Comparison of ENCODE assay signal across 28 cellular contexts in the genomic region with DNA sequence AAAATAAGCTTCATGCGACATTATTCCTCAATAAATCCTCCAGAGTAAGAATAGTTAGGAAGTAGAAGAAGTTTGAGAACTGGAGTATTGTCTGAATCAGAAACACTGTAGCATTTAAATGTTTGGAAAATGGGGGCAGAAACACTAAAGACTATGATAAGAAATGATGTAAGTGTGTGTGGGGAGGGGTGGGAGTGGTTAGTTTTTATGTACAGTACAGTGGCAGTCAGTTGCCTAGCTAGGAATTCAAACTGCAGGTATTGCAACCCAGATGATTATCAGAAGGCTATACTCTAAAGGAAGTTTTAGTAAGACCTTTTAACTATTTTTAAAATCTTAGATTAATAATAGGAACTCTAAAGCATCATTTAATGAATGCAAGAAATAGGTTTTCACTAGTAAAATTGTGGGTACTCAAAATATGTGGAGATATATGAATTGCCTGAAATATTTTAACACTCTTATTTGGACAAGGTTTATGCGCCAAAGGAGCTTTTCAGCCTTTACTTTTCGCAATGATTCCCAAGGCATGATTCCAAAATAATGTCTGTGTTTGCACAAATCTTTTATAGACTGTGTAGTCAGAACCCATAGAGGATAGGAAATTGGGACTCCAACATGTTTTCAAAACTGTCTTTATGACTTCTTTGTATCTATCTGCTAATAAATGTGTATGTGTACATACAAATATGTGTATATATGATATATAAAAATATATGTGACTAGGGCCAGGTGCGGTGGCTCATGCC. TPM values are rescaled to one million over a fixed set of nuclear protein-coding genes. Genes with fewer than 3 reads are reported as not detected.
"Had no signal": no experiment of that assay in that cellular context is flagged by ENCODE, and none has a peak within 500 bp of the region (broad histone marks: within the 10 kb centered on the region; RNA-seq: fewer than 3 reads in every experiment).

No MANE protein-coding gene starts in this region.

- ATAC-seq: activated naive CD8-positive, alpha-beta T cell treated with anti-CD3 and anti-CD28 coated beads, Interleukin-2, amount 50 U/mL, for 24 hours; activated T-cell treated with anti-CD3 and anti-CD28 coated beads, Interleukin-2, amount 50 U/mL, for 4 hours; body of pancreas; effector memory CD8-positive, alpha-beta T cell; WTC11 had no signal

- H3K36me3 Mint-ChIP-seq: activated naive CD4-positive, alpha-beta T cell treated with anti-CD3 and anti-CD28 coated beads, Interleukin-2, amount 50 U/mL, for 24 hours; activated naive CD8-positive, alpha-beta T cell treated with anti-CD3 and anti-CD28 coated beads for 36 hours; WTC11 had no signal

- H3K4me1 ChIP-seq: adrenal gland, body of pancreas, esophagus squamous epithelium had no signal

- H3K4me1 Mint-ChIP-seq: activated CD4-positive, alpha-beta memory T cell treated with anti-CD3 and anti-CD28 coated beads, Interleukin-2, amount 10 ng/mL, durations not matched to agents 7 days and 5 days; activated CD4-positive, alpha-beta T cell treated with anti-CD3 and anti-CD28 coated beads, Interleukin-2, amount 10 ng/mL, durations not matched to agents 7 days and 5 days; activated naive CD4-positive, alpha-beta T cell treated with anti-CD3 and anti-CD28 coated beads, Interleukin-2, amount 50 U/mL, for 24 hours; activated naive CD8-positive, alpha-beta T cell treated with anti-CD3 and anti-CD28 coated beads for 36 hours; activated naive CD8-positive, alpha-beta T cell treated with anti-CD3 and anti-CD28 coated beads, Interleukin-2, amount 50 U/mL, for 24 hours; WTC11 had no signal

- H3K27ac Mint-ChIP-seq: activated CD4-positive, alpha-beta memory T cell treated with anti-CD3 and anti-CD28 coated beads, Interleukin-2, amount 10 ng/mL, durations not matched to agents 7 days and 5 days; activated CD4-positive, alpha-beta T cell treated with anti-CD3 and anti-CD28 coated beads, Interleukin-2, amount 10 ng/mL, durations not matched to agents 7 days and 5 days; activated naive CD4-positive, alpha-beta T cell treated with anti-CD3 and anti-CD28 coated beads for 36 hours; activated naive CD4-positive, alpha-beta T cell treated with anti-CD3 and anti-CD28 coated beads, Interleukin-2, amount 50 U/mL, for 24 hours; activated naive CD8-positive, alpha-beta T cell treated with anti-CD3 and anti-CD28 coated beads for 36 hours; activated naive CD8-positive, alpha-beta T cell treated with anti-CD3 and anti-CD28 coated beads, Interleukin-2, amount 50 U/mL, for 24 hours; activated T-helper 1 cell treated with anti-CD3 and anti-CD28 coated beads, Interleukin-12 subunit alpha, Interleukin-12 subunit beta, Interleukin-2, Interleukin-4 antibody, amounts not matched to agents 30 ng/mL and 10 ng/mL and 1 ng/mL, durations not matched to agents 14 hours and 24 hours and 36 hours; activated T-helper 2 cell treated with anti-CD3 and anti-CD28 coated beads, Interferon-gamma antibody, Interleukin-2, Interleukin-4, amounts not matched to agents 10 μg/mL and 5 μg/mL and 100 μg/mL, durations not matched to agents 14 hours and 24 hours and 36 hours; effector memory CD8-positive, alpha-beta T cell; WTC11 had no signal

- H3K27me3 ChIP-seq: adrenal gland, body of pancreas, esophagus squamous epithelium had no signal

- H3K4me3 ChIP-seq: adrenal gland, body of pancreas, esophagus squamous epithelium had no signal

- H3K9me3 ChIP-seq: adrenal gland, body of pancreas, esophagus squamous epithelium had no signal

- H3K27ac ChIP-seq: adrenal gland, body of pancreas, epithelial cell of prostate, esophagus squamous epithelium had no signal

- H3K9me3 Mint-ChIP-seq: activated CD4-positive, alpha-beta T cell treated with anti-CD3 and anti-CD28 coated beads, Interleukin-2, amount 10 ng/mL, durations not matched to agents 7 days and 5 days; activated naive CD4-positive, alpha-beta T cell treated with anti-CD3 and anti-CD28 coated beads, Interleukin-2, amount 50 U/mL, for 24 hours; activated naive CD8-positive, alpha-beta T cell treated with anti-CD3 and anti-CD28 coated beads for 36 hours; activated naive CD8-positive, alpha-beta T cell treated with anti-CD3 and anti-CD28 coated beads, Interleukin-2, amount 50 U/mL, for 24 hours; activated T-cell treated with anti-CD3 and anti-CD28 coated beads, Interleukin-2, amount 50 U/mL, for 4 hours; activated T-helper 1 cell treated with anti-CD3 and anti-CD28 coated beads, Interleukin-12 subunit alpha, Interleukin-12 subunit beta, Interleukin-2, Interleukin-4 antibody, amounts not matched to agents 30 ng/mL and 10 ng/mL and 1 ng/mL, durations not matched to agents 14 hours and 24 hours and 36 hours; activated T-helper 2 cell treated with anti-CD3 and anti-CD28 coated beads, Interferon-gamma antibody, Interleukin-2, Interleukin-4, amounts not matched to agents 10 μg/mL and 5 μg/mL and 100 μg/mL, durations not matched to agents 14 hours and 24 hours and 36 hours; effector memory CD8-positive, alpha-beta T cell had no signal

- H3K27me3 Mint-ChIP-seq: activated naive CD4-positive, alpha-beta T cell treated with anti-CD3 and anti-CD28 coated beads, Interleukin-2, amount 50 U/mL, for 24 hours; activated naive CD8-positive, alpha-beta T cell treated with anti-CD3 and anti-CD28 coated beads, Interleukin-2, amount 50 U/mL, for 24 hours; effector memory CD8-positive, alpha-beta T cell had no signal

- H3K36me3 ChIP-seq: adrenal gland, esophagus squamous epithelium had no signal

- DNase-seq: activated CD4-positive, alpha-beta memory T cell treated with anti-CD3 and anti-CD28 coated beads, Interleukin-2, amount 10 ng/mL, durations not matched to agents 7 days and 5 days; activated CD4-positive, alpha-beta T cell treated with anti-CD3 and anti-CD28 coated beads for 1 hour; activated CD4-positive, alpha-beta T cell treated with anti-CD3 and anti-CD28 coated beads for 4 hours; activated CD4-positive, alpha-beta T cell treated with anti-CD3 and anti-CD28 coated beads, Interleukin-2, amount 10 ng/mL, durations not matched to agents 7 days and 5 days; activated CD4-positive, alpha-beta T cell treated with anti-CD3 and anti-CD28 coated beads, Interleukin-2, amount 50 U/mL, for 4 hours; activated effector memory CD4-positive, alpha-beta T cell treated with anti-CD3 and anti-CD28 coated beads, Interleukin-2, amount 50 U/mL, for 16 hours; activated naive CD4-positive, alpha-beta T cell treated with anti-CD3 and anti-CD28 coated beads for 36 hours; activated naive CD8-positive, alpha-beta T cell treated with anti-CD3 and anti-CD28 coated beads for 36 hours; activated naive CD8-positive, alpha-beta T cell treated with anti-CD3 and anti-CD28 coated beads, Interleukin-2, amount 50 U/mL, for 24 hours; activated T-cell treated with anti-CD3 and anti-CD28 coated beads, Interleukin-2, amount 50 U/mL, for 4 hours; adrenal gland; amygdala; aorta; body of pancreas; caudate nucleus; cortex of kidney; dermis blood vessel endothelial cell; effector CD4-positive, alpha-beta T cell; effector memory CD8-positive, alpha-beta T cell; esophagus squamous epithelium; head of caudate nucleus; hippocampal formation; T-helper 2 cell had no signal

- H3K4me3 Mint-ChIP-seq: activated CD4-positive, alpha-beta memory T cell treated with anti-CD3 and anti-CD28 coated beads, Interleukin-2, amount 10 ng/mL, durations not matched to agents 7 days and 5 days; activated CD4-positive, alpha-beta T cell treated with anti-CD3 and anti-CD28 coated beads, Interleukin-2, amount 10 ng/mL, durations not matched to agents 7 days and 5 days; activated naive CD4-positive, alpha-beta T cell treated with anti-CD3 and anti-CD28 coated beads for 36 hours; activated naive CD4-positive, alpha-beta T cell treated with anti-CD3 and anti-CD28 coated beads, Interleukin-2, amount 50 U/mL, for 24 hours; activated naive CD8-positive, alpha-beta T cell treated with anti-CD3 and anti-CD28 coated beads for 36 hours; activated naive CD8-positive, alpha-beta T cell treated with anti-CD3 and anti-CD28 coated beads, Interleukin-2, amount 50 U/mL, for 24 hours; activated T-cell treated with anti-CD3 and anti-CD28 coated beads, Interleukin-2, amount 50 U/mL, for 4 hours; activated T-helper 1 cell treated with anti-CD3 and anti-CD28 coated beads, Interleukin-12 subunit alpha, Interleukin-12 subunit beta, Interleukin-2, Interleukin-4 antibody, amounts not matched to agents 30 ng/mL and 10 ng/mL and 1 ng/mL, durations not matched to agents 14 hours and 24 hours and 36 hours; effector memory CD8-positive, alpha-beta T cell; WTC11 had no signal

RNA-seq across cellular contexts. Expression of gene UTS2B, which starts 9.1 kb away (rescaled TPM):
- total RNA-seq: activated CD4-positive, alpha-beta memory T cell treated with anti-CD3 and anti-CD28 coated beads, Interleukin-2, amount 10 ng/mL, durations not matched to agents 7 days and 5 days; activated naive CD4-positive, alpha-beta T cell treated with anti-CD3 and anti-CD28 coated beads for 36 hours; activated naive CD8-positive, alpha-beta T cell treated with anti-CD3 and anti-CD28 coated beads for 36 hours; activated T-cell treated with anti-CD3 and anti-CD28 coated beads, Interleukin-2, amount 50 U/mL, for 4 hours; activated T-helper 1 cell treated with anti-CD3 and anti-CD28 coated beads, Interleukin-12 subunit alpha, Interleukin-12 subunit beta, Interleukin-2, Interleukin-4 antibody, amounts not matched to agents 30 ng/mL and 10 ng/mL and 1 ng/mL, durations not matched to agents 14 hours and 24 hours and 36 hours; body of pancreas; WTC11 had no signal
